Comparison of ENCODE assay signal across 1 cellular context in the genomic region with DNA sequence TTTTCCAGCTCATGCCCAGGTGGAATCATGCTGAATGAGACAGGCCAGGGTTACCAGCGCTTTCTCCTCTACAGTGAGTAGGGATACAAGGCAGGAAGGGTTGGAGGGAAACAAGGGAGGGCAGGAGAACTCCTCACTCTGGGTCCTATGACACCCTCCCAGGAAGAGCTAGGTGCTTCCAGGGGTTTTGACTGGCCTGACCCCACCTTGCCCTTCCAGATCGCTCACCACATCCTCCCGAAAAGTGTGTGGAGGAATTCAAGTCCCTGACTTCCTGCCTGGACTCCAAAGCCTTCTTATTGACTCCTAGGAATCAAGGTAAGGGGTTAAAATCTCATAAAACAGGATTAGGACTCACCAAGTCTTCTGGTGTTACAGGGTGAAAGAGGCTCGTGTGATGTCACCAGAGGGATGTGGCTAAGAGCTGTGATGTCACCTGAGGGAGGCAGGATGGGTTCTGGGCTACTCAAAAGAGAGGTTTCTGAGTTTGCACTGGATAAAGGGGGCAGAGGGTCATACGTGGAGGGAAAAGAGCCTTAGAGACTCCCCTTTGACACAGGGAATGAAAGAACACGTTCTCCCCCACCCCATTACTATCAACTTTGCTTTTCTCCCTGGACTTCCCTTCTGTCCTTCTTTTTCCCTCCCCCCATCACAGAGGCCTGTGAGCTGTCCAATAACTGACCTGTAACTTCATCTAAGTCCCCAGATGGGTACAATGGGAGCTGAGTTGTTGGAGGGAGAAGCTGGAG.
TF ChIP-seq lines count a peak whose summit lies in the region.

No MANE protein-coding gene starts in this region.

TF ChIP-seq in IMR-90, 13 proteins besides CTCF, POLR2A, EP300 and RAD21:
- TF ChIP-seq USF2 (IDR thresholded peaks at IDR 0.05; ENCODE audit: low read depth, low read length), result no peak
- TF ChIP-seq FOS (IDR thresholded peaks at IDR 0.05; ENCODE audit: low read depth, low read length), result no peak
- TF ChIP-seq MXI1 (IDR thresholded peaks at IDR 0.05; ENCODE audit: borderline replicate concordance, low read depth, low read length), result no peak
- TF ChIP-seq NFE2L2 (IDR thresholded peaks at IDR 0.05; ENCODE audit: low read depth, low read length), result no peak
- no peak for TF ChIP-seq CEBPB (IDR thresholded peaks at IDR 0.05; ENCODE audit: low read depth, low read length)
- no peak for TF ChIP-seq RCOR1 (IDR thresholded peaks at IDR 0.05; ENCODE audit: insufficient replicate concordance, low read length)
- TF ChIP-seq SMC3 (IDR thresholded peaks at IDR 0.05; ENCODE audit: low read depth, low read length), result no peak
- TF ChIP-seq, protein P1, sequence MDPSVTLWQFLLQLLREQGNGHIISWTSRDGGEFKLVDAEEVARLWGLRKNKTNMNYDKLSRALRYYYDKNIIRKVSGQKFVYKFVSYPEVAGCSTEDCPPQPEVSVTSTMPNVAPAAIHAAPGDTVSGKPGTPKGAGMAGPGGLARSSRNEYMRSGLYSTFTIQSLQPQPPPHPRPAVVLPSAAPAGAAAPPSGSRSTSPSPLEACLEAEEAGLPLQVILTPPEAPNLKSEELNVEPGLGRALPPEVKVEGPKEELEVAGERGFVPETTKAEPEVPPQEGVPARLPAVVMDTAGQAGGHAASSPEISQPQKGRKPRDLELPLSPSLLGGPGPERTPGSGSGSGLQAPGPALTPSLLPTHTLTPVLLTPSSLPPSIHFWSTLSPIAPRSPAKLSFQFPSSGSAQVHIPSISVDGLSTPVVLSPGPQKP (IDR thresholded peaks at IDR 0.05; ENCODE audit: borderline replicate concordance, low read depth, low read length), result no peak
- no peak for TF ChIP-seq MAFK (IDR thresholded peaks at IDR 0.05; ENCODE audit: low read depth, low read length)
- no peak for TF ChIP-seq RFX5 (IDR thresholded peaks at IDR 0.05; ENCODE audit: low read depth, low read length)
- TF ChIP-seq CHD1 (IDR thresholded peaks at IDR 0.05; ENCODE audit: low read depth, low read length), result no peak
- no peak for TF ChIP-seq MAZ (IDR thresholded peaks at IDR 0.05; ENCODE audit: borderline replicate concordance, low read depth, low read length)
- TF ChIP-seq BHLHE40 (IDR thresholded peaks at IDR 0.05; ENCODE audit: low read depth, low read length), result no peak
TF ChIP-seq in IMR-90: peak in this region for 0.
